In the genomic region with DNA sequence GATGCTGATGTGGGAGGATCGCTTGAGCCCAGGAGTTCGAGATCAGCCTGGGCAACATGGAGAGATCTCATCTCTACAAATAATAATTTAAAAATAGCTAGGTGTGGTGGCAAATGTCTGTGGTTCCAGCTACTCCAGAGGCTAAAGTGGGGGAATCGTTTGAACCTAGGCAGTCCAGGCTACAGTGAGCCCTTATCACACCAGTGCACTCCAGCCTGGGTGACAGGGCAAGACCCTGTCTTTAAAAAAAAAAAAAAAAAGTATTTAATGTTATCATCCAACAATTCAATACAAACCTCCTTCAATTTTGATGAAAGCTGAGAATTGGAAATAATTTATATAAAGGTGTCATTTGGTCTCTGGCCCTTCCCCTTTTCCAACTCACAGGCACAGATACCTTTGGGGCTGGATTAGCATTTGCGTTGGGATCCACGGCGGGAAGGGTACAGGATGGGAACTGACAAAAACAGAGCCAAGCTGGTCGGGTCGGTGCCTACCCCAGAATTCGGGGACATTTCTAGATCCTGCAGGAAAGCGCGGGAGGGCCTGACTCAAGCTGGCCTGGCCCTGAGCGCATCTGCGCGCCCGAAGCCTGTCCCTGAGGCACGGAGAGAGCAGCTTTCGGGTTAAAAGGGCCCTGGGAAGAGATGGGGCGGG, we compare ENCODE assay signal across 1 cellular context.
TF ChIP-seq lines count a peak whose summit lies in the region.

No MANE protein-coding gene starts in this region.

TF ChIP-seq in K562, 482 proteins besides CTCF, POLR2A, EP300 and RAD21 (continues in another document):
- peak; percentile 79; the same call in 1 of the 2 replicates for TF ChIP-seq E2F3 (CRISPR knock-in tag; IDR thresholded peaks at IDR 0.05)
- TF ChIP-seq SMARCA4 (IDR thresholded peaks at IDR 0.05): 0 out of 2 replicates have a peak, but pooled peaks have one; percentile 34
- no peak for TF ChIP-seq ZNF449 (CRISPR knock-in tag; IDR thresholded peaks at IDR 0.05)
- 0 out of 2 replicates have a peak, but pooled peaks have one; percentile 30 for TF ChIP-seq LCOR (CRISPR knock-in tag; IDR thresholded peaks at IDR 0.05)
- TF ChIP-seq ARID1B (IDR thresholded peaks at IDR 0.05): peak; percentile 68
- TF ChIP-seq MAFG (tag; conservative IDR thresholded peaks at IDR 0.05): 0 out of 2 replicates have a peak, but pooled peaks have one; percentile 20
- TF ChIP-seq, protein P1, sequence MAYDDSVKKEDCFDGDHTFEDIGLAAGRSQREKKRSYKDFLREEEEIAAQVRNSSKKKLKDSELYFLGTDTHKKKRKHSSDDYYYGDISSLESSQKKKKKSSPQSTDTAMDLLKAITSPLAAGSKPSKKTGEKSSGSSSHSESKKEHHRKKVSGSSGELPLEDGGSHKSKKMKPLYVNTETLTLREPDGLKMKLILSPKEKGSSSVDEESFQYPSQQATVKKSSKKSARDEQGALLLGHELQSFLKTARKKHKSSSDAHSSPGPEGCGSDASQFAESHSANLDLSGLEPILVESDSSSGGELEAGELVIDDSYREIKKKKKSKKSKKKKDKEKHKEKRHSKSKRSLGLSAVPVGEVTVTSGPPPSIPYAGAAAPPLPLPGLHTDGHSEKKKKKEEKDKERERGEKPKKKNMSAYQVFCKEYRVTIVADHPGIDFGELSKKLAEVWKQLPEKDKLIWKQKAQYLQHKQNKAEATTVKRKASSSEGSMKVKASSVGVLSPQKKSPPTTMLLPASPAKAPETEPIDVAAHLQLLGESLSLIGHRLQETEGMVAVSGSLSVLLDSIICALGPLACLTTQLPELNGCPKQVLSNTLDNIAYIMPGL (CRISPR knock-in tag; IDR thresholded peaks at IDR 0.05): peak; percentile 53; the same call in 1 of the 2 replicates
- TF ChIP-seq E2F6 (IDR thresholded peaks at IDR 0.05; ENCODE audit: borderline replicate concordance in 1 of 2, extremely low read depth in 1 of 2, insufficient read depth in 1 of 2, insufficient read length in 1 of 2, low read depth in 1 of 2, low read length in 1 of 2, poor library complexity in 1 of 2, severe bottlenecking in 1 of 2): peak in 1 of 2 experiments; percentile 69
- TF ChIP-seq PREB (CRISPR knock-in tag; IDR thresholded peaks at IDR 0.05): no peak
- 0 out of 2 replicates have a peak, but pooled peaks have one; percentile 28 for TF ChIP-seq KLF1 (tag; IDR thresholded peaks at IDR 0.05)
- 0 out of 2 replicates have a peak, but pooled peaks have one; percentile 42 for TF ChIP-seq SPI1 (IDR thresholded peaks at IDR 0.05; ENCODE audit: borderline replicate concordance, low read depth, low read length)
- TF ChIP-seq DMBX1 (CRISPR knock-in tag; IDR thresholded peaks at IDR 0.05; ENCODE audit: borderline replicate concordance): peak; percentile 62; the same call in 1 of the 2 replicates
- TF ChIP-seq ETV5 (CRISPR knock-in tag; IDR thresholded peaks at IDR 0.05; ENCODE audit: low read depth): no peak
- TF ChIP-seq SMAD4 (CRISPR knock-in tag; conservative IDR thresholded peaks at IDR 0.05): peak; percentile 48; the same call in 1 of the 2 replicates
- TF ChIP-seq PHB (CRISPR knock-in tag; IDR thresholded peaks at IDR 0.05): 0 out of 2 replicates have a peak, but pooled peaks have one; percentile 53
- TF ChIP-seq, protein P2, sequence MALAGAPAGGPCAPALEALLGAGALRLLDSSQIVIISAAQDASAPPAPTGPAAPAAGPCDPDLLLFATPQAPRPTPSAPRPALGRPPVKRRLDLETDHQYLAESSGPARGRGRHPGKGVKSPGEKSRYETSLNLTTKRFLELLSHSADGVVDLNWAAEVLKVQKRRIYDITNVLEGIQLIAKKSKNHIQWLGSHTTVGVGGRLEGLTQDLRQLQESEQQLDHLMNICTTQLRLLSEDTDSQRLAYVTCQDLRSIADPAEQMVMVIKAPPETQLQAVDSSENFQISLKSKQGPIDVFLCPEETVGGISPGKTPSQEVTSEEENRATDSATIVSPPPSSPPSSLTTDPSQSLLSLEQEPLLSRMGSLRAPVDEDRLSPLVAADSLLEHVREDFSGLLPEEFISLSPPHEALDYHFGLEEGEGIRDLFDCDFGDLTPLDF (CRISPR knock-in tag; IDR thresholded peaks at IDR 0.05): peak; percentile 65; the same call in 1 of the 2 replicates
- TF ChIP-seq HDAC1 (IDR thresholded peaks at IDR 0.05): 0 out of 4 replicates have a peak, but pooled peaks of 1 of the 2 experiments have one; percentile 61
- TF ChIP-seq BCOR (IDR thresholded peaks at IDR 0.05): 0 out of 2 replicates have a peak, but pooled peaks have one; percentile 1
- TF ChIP-seq MEF2A (IDR thresholded peaks at IDR 0.05; ENCODE audit: control insufficient read depth, low read depth, low read length): peak; percentile 17; the same call in 1 of the 2 replicates
- no peak for TF ChIP-seq HNRNPLL (IDR thresholded peaks at IDR 0.05; ENCODE audit: low read depth, low read length, poor library complexity, severe bottlenecking)
- TF ChIP-seq ZKSCAN8 (CRISPR knock-in tag; IDR thresholded peaks at IDR 0.05): no peak
- peak; percentile 64; the same call in 1 of the 2 replicates for TF ChIP-seq TAL1 (IDR thresholded peaks at IDR 0.05)
- no peak for TF ChIP-seq WHSC1 (IDR thresholded peaks at IDR 0.05; ENCODE audit: low read length)
- TF ChIP-seq ZFP1 (CRISPR knock-in tag; IDR thresholded peaks at IDR 0.05): no peak
- TF ChIP-seq CBFA2T2 (conservative IDR thresholded peaks at IDR 0.05): peak; percentile 52
- TF ChIP-seq ZC3H4 (CRISPR knock-in tag; IDR thresholded peaks at IDR 0.05; ENCODE audit: borderline replicate concordance): peak; percentile 61; the same call in 1 of the 2 replicates
- TF ChIP-seq NFRKB (IDR thresholded peaks at IDR 0.05; ENCODE audit: low read depth): peak; percentile 46; the same call in 1 of the 2 replicates
- TF ChIP-seq COPS2 (conservative IDR thresholded peaks at IDR 0.05): no peak
- TF ChIP-seq E2F5 (CRISPR knock-in tag; IDR thresholded peaks at IDR 0.05): peak; percentile 41; the same call in 1 of the 2 replicates
- no peak for TF ChIP-seq NR4A1 (CRISPR knock-in tag; IDR thresholded peaks at IDR 0.05)
- TF ChIP-seq NR4A1 (tag; IDR thresholded peaks at IDR 0.05): peak; percentile 68; the same call in 1 of the 2 replicates
- no peak for TF ChIP-seq MCM2 (IDR thresholded peaks at IDR 0.05; ENCODE audit: low read depth)
- TF ChIP-seq LEF1 (IDR thresholded peaks at IDR 0.05): 0 out of 2 replicates have a peak, but pooled peaks have one; percentile 15
- TF ChIP-seq ZNF124 (CRISPR knock-in tag; IDR thresholded peaks at IDR 0.05): no peak
- TF ChIP-seq ZNF384 (IDR thresholded peaks at IDR 0.05; ENCODE audit: low read depth, low read length): peak; percentile 82
- TF ChIP-seq MTA2 (IDR thresholded peaks at IDR 0.05; ENCODE audit: low read depth): peak; percentile 41; the same call in 1 of the 2 replicates
- no peak for TF ChIP-seq CEBPG (CRISPR knock-in tag; IDR thresholded peaks at IDR 0.05)
- no peak for TF ChIP-seq CEBPG (tag; conservative IDR thresholded peaks at IDR 0.05 in 1 of 2, IDR thresholded peaks at IDR 0.05 in 1 of 2)
- TF ChIP-seq IRF2 (CRISPR knock-in tag; IDR thresholded peaks at IDR 0.05): no peak
- TF ChIP-seq, protein P3, sequence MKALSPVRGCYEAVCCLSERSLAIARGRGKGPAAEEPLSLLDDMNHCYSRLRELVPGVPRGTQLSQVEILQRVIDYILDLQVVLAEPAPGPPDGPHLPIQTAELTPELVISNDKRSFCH (CRISPR knock-in tag; IDR thresholded peaks at IDR 0.05): no peak
- TF ChIP-seq, protein P3 (tag; IDR thresholded peaks at IDR 0.05): 0 out of 2 replicates have a peak, but pooled peaks have one; percentile 77
- TF ChIP-seq SMAD2 (IDR thresholded peaks at IDR 0.05; ENCODE audit: low read depth, low read length): no peak
- peak; percentile 77 for TF ChIP-seq CBFA2T3 (IDR thresholded peaks at IDR 0.05)
- TF ChIP-seq MCM5 (IDR thresholded peaks at IDR 0.05; ENCODE audit: low read depth): no peak
- no peak for TF ChIP-seq CHCHD3 (CRISPR knock-in tag; IDR thresholded peaks at IDR 0.05)
- no peak for TF ChIP-seq GATAD2B (IDR thresholded peaks at IDR 0.05; ENCODE audit: borderline replicate concordance)
- peak; percentile 55; the same call in 1 of the 2 replicates for TF ChIP-seq ZNF592 (IDR thresholded peaks at IDR 0.05)
- peak; percentile 74 for TF ChIP-seq DPF2 (IDR thresholded peaks at IDR 0.05)
- peak; percentile 36; the same call in 1 of the 2 replicates for TF ChIP-seq NFE2 (IDR thresholded peaks at IDR 0.05; ENCODE audit: low read depth)
- TF ChIP-seq SMARCC2 (IDR thresholded peaks at IDR 0.05; ENCODE audit: low read depth): 0 out of 2 replicates have a peak, but pooled peaks have one; percentile 35
- peak in 1 of 2 experiments; percentile 30; a peak in 1 of 4 replicates for TF ChIP-seq TBL1XR1 (IDR thresholded peaks at IDR 0.05; ENCODE audit: low read length in 2 of 2)
- no peak for TF ChIP-seq ZNF431 (CRISPR knock-in tag; IDR thresholded peaks at IDR 0.05)
- TF ChIP-seq SIN3B (IDR thresholded peaks at IDR 0.05; ENCODE audit: low read depth): no peak
